Comparison of ENCODE assay signal across 14 cellular contexts in the genomic region with DNA sequence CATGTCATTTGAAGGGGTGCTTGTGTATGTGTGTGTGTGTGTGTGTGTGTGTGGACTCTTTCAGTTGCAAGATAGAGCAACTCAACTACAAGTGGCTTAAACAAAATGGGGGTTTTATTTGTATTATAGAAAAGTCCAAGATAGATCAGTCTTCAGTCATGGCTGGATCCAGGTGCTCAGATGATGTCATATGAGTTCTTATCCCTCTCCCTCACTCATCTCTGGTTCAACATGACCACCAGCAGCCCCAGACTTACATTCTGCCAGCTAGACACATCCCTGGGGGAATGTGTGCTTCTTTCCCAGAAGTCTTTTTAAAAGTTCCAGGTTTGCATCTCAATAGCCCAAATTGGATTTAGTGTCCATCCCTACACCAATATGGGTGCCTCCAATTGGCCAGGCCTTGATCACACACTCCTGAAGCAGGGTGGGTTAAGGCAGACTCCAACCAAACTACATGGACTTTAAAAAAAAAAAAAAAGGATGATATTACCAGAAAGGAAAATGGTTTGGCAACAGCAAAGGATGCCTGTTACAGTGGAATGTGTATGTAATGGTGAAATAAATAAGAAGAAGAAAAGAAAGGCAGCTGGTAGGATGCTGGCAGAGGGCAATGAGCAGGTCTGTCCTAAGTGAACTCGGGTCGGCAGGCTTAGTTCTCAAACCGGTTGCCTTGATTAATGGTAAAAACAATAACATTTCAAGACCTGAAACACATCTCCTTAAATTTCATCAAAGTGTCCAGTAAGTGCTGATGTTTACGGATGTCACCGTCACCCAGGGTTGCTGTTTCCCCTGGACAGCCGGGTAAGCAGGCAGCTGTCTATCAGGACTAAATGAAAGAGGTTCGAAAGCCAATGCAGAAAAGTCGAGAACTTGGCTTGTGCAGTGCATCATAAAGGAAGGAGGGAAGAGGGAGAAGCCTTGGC.
DNase-seq lines count a peak whose midpoint lies in the region; TF ChIP-seq lines count a peak whose summit lies in the region.
"Had no signal": no experiment of that assay in that cellular context is flagged by ENCODE, and none has a peak within 500 bp of the region (broad histone marks: within the 10 kb centered on the region; RNA-seq: fewer than 3 reads in every experiment).

No MANE protein-coding gene starts in this region.

- peaks cover 46% of the 10 kb centered on the region for H3K4me1 Mint-ChIP-seq in nephron

- DNase-seq in AG10803 (ENCODE audit: low read depth) (peak; percentile 76), HuH-7 (ENCODE audit: low spot score) (peak; percentile 68), cardiac fibroblast (ENCODE audit: low read depth in 2 of 2) (peak; percentile 48 to 49), 8988T (no peak), NCI-H446 (lab: John Stamatoyannopoulos, UW) (no peak), SW 1271 (lab: John Stamatoyannopoulos, UW) (no peak)
- DNase-seq in stimulated activated CD4-positive, alpha-beta T cell treated with anti-CD3 and anti-CD28 coated beads, Interleukin-4, amount 100 ng/mL, for 24 hours: no peak
- DNase-seq: activated CD4-positive, alpha-beta T cell treated with anti-CD3 and anti-CD28 coated beads for 48 hours; activated naive CD4-positive, alpha-beta T cell; glutamatergic neuron; posterior cingulate gyrus had no signal

- no peaks in the 10 kb centered on the region for H3K36me3 Mint-ChIP-seq in nephron (ENCODE audit: low read depth)

- H3K27ac Mint-ChIP-seq in nephron: peak overlapping the region in 2 of 3 experiments; percentile 61 to 84

- H3K9me3 Mint-ChIP-seq in nephron: no peaks in the 10 kb centered on the region

- no peak for TF ChIP-seq CTCF in AG10803 (conservative IDR thresholded peaks at IDR 0.05; ENCODE audit: low read length)
- no peak for TF ChIP-seq CTCF in cardiac fibroblast (IDR thresholded peaks at IDR 0.05; ENCODE audit: low read depth, low read length)
- no peak for TF ChIP-seq CTCF in nephron (IDR thresholded peaks at IDR 0.05; ENCODE audit: unreplicated experiment in 3 of 3)

- H3K4me3 ChIP-seq in AG10803 (ENCODE audit: low read length) (no peak overlapping the region), cardiac fibroblast (replicated peaks in 1 of 2; ENCODE audit: low read depth in 2 of 2, low read length in 2 of 2) (no peak overlapping the region)
- H3K4me3 ChIP-seq: BLaER1 treated with 17β-estradiol and CSF1 and Interleukin-3, amounts not matched to agents 10 nM and 100 nM; lung had no signal

- no peaks in the 10 kb centered on the region for H3K27me3 Mint-ChIP-seq in nephron (ENCODE audit: low read depth)

- H3K4me3 Mint-ChIP-seq in nephron: no peak overlapping the region

Comparison
In these comparisons a context has a peak if more than half of its experiments do, and no peak if none do; other contexts are left out.
1. DNase-seq: peak in AG10803 (single experiment), HuH-7 (single experiment) and cardiac fibroblast (2 of 2); none in 8988T (single experiment), NCI-H446 (0 of 2), stimulated activated CD4-positive, alpha-beta T cell treated with anti-CD3 and anti-CD28 coated beads, Interleukin-4, amount 100 ng/mL, for 24 hours (single experiment) and SW 1271 (0 of 2).